Comparison of ENCODE assay signal across 23 cellular contexts in the genomic region with DNA sequence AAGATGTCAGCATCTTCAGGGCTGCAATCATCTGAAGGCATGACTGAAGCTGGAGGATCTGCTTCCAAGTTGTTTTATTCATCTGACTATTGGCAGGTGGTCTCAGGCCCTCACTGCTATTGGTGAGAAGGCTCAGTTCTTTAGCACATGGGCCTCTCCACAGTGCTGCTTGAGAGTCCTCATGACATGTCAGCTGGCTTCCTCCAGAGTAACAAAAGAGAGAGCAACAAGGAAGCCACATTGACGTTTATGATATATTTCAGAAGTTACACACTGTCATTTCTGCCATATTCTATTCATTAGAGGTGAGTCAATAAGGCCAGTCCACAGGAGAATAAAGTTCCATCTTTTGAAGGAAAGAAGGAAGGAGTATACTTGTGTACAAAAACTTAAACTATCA. TPM values are rescaled to one million over a fixed set of nuclear protein-coding genes. Genes with fewer than 3 reads are reported as not detected.
"Had no signal": no experiment of that assay in that cellular context is flagged by ENCODE, and none has a peak within 500 bp of the region (broad histone marks: within the 10 kb centered on the region; RNA-seq: fewer than 3 reads in every experiment).

No MANE protein-coding gene starts in this region.

- H3K36me3 Mint-ChIP-seq: mesothelial cell of epicardium had no signal

- H3K27ac Mint-ChIP-seq: mesothelial cell of epicardium; naive B cell; natural killer cell treated with Interleukin-12 subunit alpha and Interleukin-12 subunit beta and Interleukin-15 and Interleukin-18, amount 100 ng/mL, for 72 hours; progenitor cell of endocrine pancreas had no signal

- DNase-seq: colonic mucosa; dermis blood vessel endothelial cell; effector memory CD4-positive, alpha-beta T cell; foreskin keratinocyte; heart left ventricle; kidney; mesenchymal stem cell; mucosa of descending colon; naive B cell; right lobe of liver; small intestine; stimulated activated CD4-positive, alpha-beta T cell treated with anti-CD3 and anti-CD28 coated beads, Interleukin-15, amount 100 ng/mL, for 24 hours; stimulated activated CD4-positive, alpha-beta T cell treated with anti-CD3 and anti-CD28 coated beads, Interleukin-2, amount 100 ng/mL, for 48 hours; stimulated activated naive CD4-positive, alpha-beta T cell treated with Interleukin-2 at 50 U/mL for 16 hours; upper lobe of left lung had no signal

- H3K4me1 Mint-ChIP-seq: mesothelial cell of epicardium, naive B cell, neural crest cell had no signal

- H3K27me3 Mint-ChIP-seq: progenitor cell of endocrine pancreas had no signal

- H3K4me3 Mint-ChIP-seq: mesothelial cell of epicardium; naive B cell; natural killer cell treated with Interleukin-12 subunit alpha and Interleukin-12 subunit beta and Interleukin-15 and Interleukin-18, amount 100 ng/mL, for 72 hours; neural crest cell had no signal

- ATAC-seq: foreskin keratinocyte, gastroesophageal sphincter, heart left ventricle, left lobe of liver, mucosa of descending colon, right lobe of liver had no signal

RNA-seq across cellular contexts. Expression of gene SIGLEC15, which starts 7.9 kb away (rescaled TPM):
- total RNA-seq: colonic mucosa; dermis blood vessel endothelial cell; endothelial cell of umbilical vein; lung microvascular endothelial cell; mesothelial cell of epicardium; natural killer cell treated with Interleukin-12 subunit alpha and Interleukin-12 subunit beta and Interleukin-15 and Interleukin-18, amount 100 ng/mL, for 72 hours; neural crest cell; progenitor cell of endocrine pancreas had no signal
